In the genomic region with DNA sequence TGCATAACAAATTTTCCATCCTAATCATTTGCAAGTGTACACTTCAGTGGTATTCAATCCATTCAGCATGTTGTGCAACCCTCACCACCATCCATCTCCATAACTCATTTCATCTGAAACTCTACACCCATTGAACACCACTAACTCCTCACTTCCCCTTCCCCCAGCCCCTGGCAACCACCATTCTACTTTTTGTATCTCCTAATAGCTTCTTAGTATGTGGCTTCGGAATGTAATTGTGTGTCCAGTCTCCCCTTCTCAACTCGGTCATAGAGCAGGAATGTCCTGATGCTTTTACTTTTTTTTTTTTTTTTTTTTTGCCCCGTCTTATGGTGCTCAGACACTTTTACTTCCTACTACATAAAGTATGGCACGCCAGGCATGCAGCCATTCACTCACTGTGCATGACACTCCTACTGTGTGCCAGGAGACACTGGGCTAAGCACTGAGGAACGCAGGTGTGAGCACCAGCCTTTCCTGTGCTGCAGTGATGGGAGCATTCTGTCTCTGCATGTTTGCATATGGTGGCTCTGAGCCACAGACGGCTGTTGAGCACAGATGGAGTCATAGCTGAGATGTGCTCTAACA, we compare ENCODE assay signal across 14 cellular contexts. TPM values are rescaled to one million over a fixed set of nuclear protein-coding genes. Genes with fewer than 3 reads are reported as not detected.
DNase-seq lines count a peak whose midpoint lies in the region; ATAC-seq, FAIRE-seq and TF ChIP-seq lines count a peak whose summit lies in the region.
"Had no signal": no experiment of that assay in that cellular context is flagged by ENCODE, and none has a peak within 500 bp of the region (broad histone marks: within the 10 kb centered on the region; RNA-seq: fewer than 3 reads in every experiment).

No MANE protein-coding gene starts in this region.

- ATAC-seq in RWPE2 (ENCODE audit: low read depth) (peak; percentile 65), HG03432 (IDR thresholded peaks at IDR 0.05; ENCODE audit: unreplicated experiment) (no peak)

- peaks cover 51% of the 10 kb centered on the region for H3K4me1 Mint-ChIP-seq in HFFc6 (ENCODE audit: low read depth)
- peaks cover 0 to 4% (median 4%) of the 10 kb centered on the region in 4 donors for H3K4me1 Mint-ChIP-seq in CD4-positive, alpha-beta memory T cell

- POLR2A ChIA-PET in CD4-positive, alpha-beta memory T cell (lab: Charles Lee; ENCODE audit: partially characterized antibody) = no interaction called here

- peak overlapping the region; percentile 56 for H3K4me3 Mint-ChIP-seq in HFFc6
- no peak overlapping the region for H3K4me3 Mint-ChIP-seq in CD4-positive, alpha-beta memory T cell
- H3K4me3 Mint-ChIP-seq: naive B cell had no signal

- no peaks in the 10 kb centered on the region for H3K4me1 ChIP-seq in RWPE2 (ENCODE audit: insufficient read depth, poor library complexity, severe bottlenecking)
- no peaks in the 10 kb centered on the region for H3K4me1 ChIP-seq in CD4-positive, alpha-beta memory T cell (ENCODE audit: insufficient read depth, low read length)
- H3K4me1 ChIP-seq: testis had no signal

- peak; percentile 88 for DNase-seq in AG09309 (ENCODE audit: low read depth)
- DNase-seq in HFFc6 = peak; percentile 96
- DNase-seq in RWPE2 (ENCODE audit: low spot score) = peak; percentile 60
- DNase-seq in fibroblast of the conjunctiva (ENCODE audit: low read depth) = peak; percentile 65
- no peak for DNase-seq in CD4-positive, alpha-beta memory T cell
- no peak for DNase-seq in GM19239 (ENCODE audit: insufficient read length, low spot score)
- DNase-seq in DMS53 treated with DMSO at 0.1 percent for 48 hours (lab: John Stamatoyannopoulos, UW; ENCODE audit: unreplicated experiment) = no peak
- DNase-seq: activated CD4-positive, alpha-beta T cell treated with anti-CD3 and anti-CD28 coated beads, Interleukin-2, amount 50 U/mL, for 4 hours; amygdala; naive B cell; stimulated activated CD4-positive, alpha-beta T cell treated with anti-CD3 and anti-CD28 coated beads, Interleukin-1b, Interleukin-23, amount 100 ng/mL, for 48 hours; testis had no signal

- H3K27me3 Mint-ChIP-seq in HFFc6 (ENCODE audit: insufficient read depth) = peaks cover 12% of the 10 kb centered on the region
- H3K27me3 Mint-ChIP-seq in CD4-positive, alpha-beta memory T cell = peaks cover 11% of the 10 kb centered on the region in 2 donors
- H3K27me3 Mint-ChIP-seq: naive B cell had no signal

- no peak overlapping the region for H3K4me3 ChIP-seq in AG09309 (ENCODE audit: control insufficient read depth, low read depth, low read length)
- no peak overlapping the region for H3K4me3 ChIP-seq in RWPE2 (ENCODE audit: severe bottlenecking)
- H3K4me3 ChIP-seq in CD4-positive, alpha-beta memory T cell (ENCODE audit: low read length in 2 of 2) = no peak overlapping the region
- H3K4me3 ChIP-seq: testis had no signal

- TF ChIP-seq CTCF in AG09309 (IDR thresholded peaks at IDR 0.05; ENCODE audit: control insufficient read depth, insufficient read depth, low read depth, low read length, missing control alignments) = no peak
- TF ChIP-seq CTCF in HFFc6 (IDR thresholded peaks at IDR 0.05) = no peak
- no peak for TF ChIP-seq CTCF in RWPE2 (IDR thresholded peaks at IDR 0.05; ENCODE audit: poor library complexity, severe bottlenecking)

- intact Hi-C loops in CD4-positive, alpha-beta memory T cell (cut with micrococcal nuclease) = no loop called here

- H3K27me3 ChIP-seq in RWPE2 (ENCODE audit: insufficient read depth, poor library complexity, severe bottlenecking) = peaks cover 4% of the 10 kb centered on the region
- no peaks in the 10 kb centered on the region for H3K27me3 ChIP-seq in CD4-positive, alpha-beta memory T cell (ENCODE audit: insufficient read depth, low read length)
- H3K27me3 ChIP-seq: testis had no signal

- H3K9me3 Mint-ChIP-seq in HFFc6 = no peaks in the 10 kb centered on the region
- no peaks in the 10 kb centered on the region for H3K9me3 Mint-ChIP-seq in CD4-positive, alpha-beta memory T cell

- H3K27ac ChIP-seq in RWPE2 (ENCODE audit: poor library complexity, severe bottlenecking) = no peak overlapping the region
- no peak overlapping the region for H3K27ac ChIP-seq in CD4-positive, alpha-beta memory T cell (ENCODE audit: low read depth, low read length)
- H3K27ac ChIP-seq: testis had no signal

- no peaks in the 10 kb centered on the region for H3K36me3 ChIP-seq in RWPE2 (ENCODE audit: low read depth)
- H3K36me3 ChIP-seq in CD4-positive, alpha-beta memory T cell (ENCODE audit: insufficient read depth, low read length) = no peaks in the 10 kb centered on the region

- FAIRE-seq in GM19239 (lab: Jason Lieb, UNC) = no peak

- H3K36me3 Mint-ChIP-seq in HFFc6 (ENCODE audit: low read depth) = no peaks in the 10 kb centered on the region
- no peaks in the 10 kb centered on the region for H3K36me3 Mint-ChIP-seq in CD4-positive, alpha-beta memory T cell

- CTCF ChIA-PET in CD4-positive, alpha-beta memory T cell (lab: Charles Lee; ENCODE audit: partially characterized antibody) = no interaction called here

- H3K9me3 ChIP-seq in RWPE2 (ENCODE audit: severe bottlenecking) = no peaks in the 10 kb centered on the region
- H3K9me3 ChIP-seq in CD4-positive, alpha-beta memory T cell (ENCODE audit: control insufficient read depth in 1 of 2, low read length in 2 of 2) = no peaks in the 10 kb centered on the region
- H3K9me3 ChIP-seq: testis had no signal

- peak overlapping the region; percentile 80 for H3K27ac Mint-ChIP-seq in HFFc6
- no peak overlapping the region for H3K27ac Mint-ChIP-seq in CD4-positive, alpha-beta memory T cell

RNA-seq across cellular contexts. Expression of a gene that starts 15.3 kb away (rescaled TPM):
- not detected for total RNA-seq in HFFc6 (2021; fragmentation: NEBNext Ultra II Directional; extraction: Animal tissue kit (Norgen Biotek cat#: 25700))
- 1 to 10 TPM; 1.0 to 1.3 TPM for total RNA-seq in CD4-positive, alpha-beta memory T cell
- polyA plus RNA-seq in CD4-positive, alpha-beta memory T cell = under 1 TPM; 0.09 to 0.48 TPM
- total RNA-seq: glomerular endothelial cell had no signal

RNA-seq across cellular contexts. Expression of a gene that starts 42.2 kb away (rescaled TPM):
- 10 to 100 TPM; 54.8 to 73.9 (median 60.7) TPM for total RNA-seq in HFFc6 (2021; fragmentation: NEBNext Ultra II Directional; extraction: Animal tissue kit (Norgen Biotek cat#: 25700))
- total RNA-seq in CD4-positive, alpha-beta memory T cell = 10 to 100 TPM; 36.4 to 40.7 TPM
- polyA plus RNA-seq in CD4-positive, alpha-beta memory T cell = 10 to 100 TPM; 33.4 to 37.0 TPM

RNA-seq across cellular contexts. Expression of a gene that starts 57.1 kb away (rescaled TPM):
- not detected for total RNA-seq in HFFc6 (2021; fragmentation: NEBNext Ultra II Directional; extraction: Animal tissue kit (Norgen Biotek cat#: 25700))
- not detected for total RNA-seq in CD4-positive, alpha-beta memory T cell
- not detected for polyA plus RNA-seq in CD4-positive, alpha-beta memory T cell

Comparison
In these comparisons a context has a peak if more than half of its experiments do, and no peak if none do; other contexts are left out.
1. DNase-seq: peak in AG09309 (single experiment), HFFc6 (single experiment), RWPE2 (single experiment) and fibroblast of the conjunctiva (single experiment); none in CD4-positive, alpha-beta memory T cell (0 of 5), GM19239 (single experiment) and DMS53 treated with DMSO at 0.1 percent for 48 hours (single experiment).